Comparison of ENCODE assay signal across 17 cellular contexts in the genomic region with DNA sequence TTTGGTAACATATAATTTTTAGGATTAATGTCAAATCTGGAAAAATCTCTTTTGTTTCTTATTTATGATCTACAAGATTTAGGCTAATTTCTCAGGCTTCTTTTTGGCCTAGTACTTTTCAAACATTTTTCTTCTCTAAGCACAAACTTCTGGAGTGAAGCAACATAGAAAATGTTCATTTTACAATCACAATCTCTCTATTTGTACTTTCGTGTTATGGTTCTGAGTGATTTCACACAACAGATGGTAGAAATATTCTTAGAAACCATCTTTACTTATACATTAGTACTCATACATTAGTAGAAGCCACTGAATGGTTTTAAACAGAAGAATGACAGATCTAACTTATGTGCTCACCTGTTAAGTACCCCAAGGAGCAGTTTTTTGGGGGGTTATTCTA.
"Had no signal": no experiment of that assay in that cellular context is flagged by ENCODE, and none has a peak within 500 bp of the region (broad histone marks: within the 10 kb centered on the region; RNA-seq: fewer than 3 reads in every experiment).

No MANE protein-coding gene starts in this region.

- H3K9me3 ChIP-seq: esophagus squamous epithelium, mucosa of descending colon, neutrophil, right atrium auricular region had no signal

- H3K27ac Mint-ChIP-seq: dendritic cell treated with granulocyte-macrophage colony-stimulating factor and Interleukin-4, amounts not matched to agents 40 ng/mL and 50 ng/mL, for 4 days; effector memory CD8-positive, alpha-beta T cell; naive thymus-derived CD8-positive, alpha-beta T cell had no signal

- H3K4me1 ChIP-seq: esophagus squamous epithelium, right atrium auricular region, stomach had no signal

- H3K27me3 ChIP-seq: esophagus squamous epithelium, foreskin keratinocyte, neutrophil, right atrium auricular region, stomach had no signal

- H3K27me3 Mint-ChIP-seq: dendritic cell treated with granulocyte-macrophage colony-stimulating factor and Interleukin-4, amounts not matched to agents 40 ng/mL and 50 ng/mL, for 4 days; effector memory CD8-positive, alpha-beta T cell; naive thymus-derived CD8-positive, alpha-beta T cell had no signal

- FAIRE-seq: colon, small intestine had no signal

- H3K36me3 ChIP-seq: esophagus squamous epithelium, neutrophil, right atrium auricular region, stomach had no signal

- H3K4me1 Mint-ChIP-seq: naive thymus-derived CD8-positive, alpha-beta T cell had no signal

- ATAC-seq: effector memory CD8-positive, alpha-beta T cell; foreskin keratinocyte; left colon; mucosa of descending colon; naive thymus-derived CD8-positive, alpha-beta T cell had no signal

- H3K27ac ChIP-seq: esophagus squamous epithelium, neutrophil, right atrium auricular region, stomach had no signal

- H3K4me3 ChIP-seq: esophagus squamous epithelium, mucosa of descending colon, right atrium auricular region, stomach had no signal

- H3K9me3 Mint-ChIP-seq: dendritic cell treated with granulocyte-macrophage colony-stimulating factor and Interleukin-4, amounts not matched to agents 40 ng/mL and 50 ng/mL, for 4 days had no signal

- DNase-seq: effector memory CD8-positive, alpha-beta T cell; esophagus squamous epithelium; foreskin keratinocyte; left colon; mucosa of descending colon; naive thymus-derived CD8-positive, alpha-beta T cell; posterior cingulate gyrus; small intestine; stimulated activated CD4-positive, alpha-beta T cell treated with anti-CD3 and anti-CD28 coated beads, Interleukin-12 subunit alpha, Interleukin-12 subunit beta, amount 100 ng/mL, for 4 hours; stimulated activated naive CD4-positive, alpha-beta T cell; stomach; substantia nigra; trophoblast cell had no signal

- H3K4me3 Mint-ChIP-seq: dendritic cell treated with granulocyte-macrophage colony-stimulating factor and Interleukin-4, amounts not matched to agents 40 ng/mL and 50 ng/mL, for 4 days; effector memory CD8-positive, alpha-beta T cell; naive thymus-derived CD8-positive, alpha-beta T cell had no signal
